1 cellular context compared by ENCODE assay signal in genomic region chr6:107293421-107293820, GRCh38.
TF ChIP-seq lines count a peak whose summit lies in the region.

No MANE protein-coding gene starts in this region.

TF ChIP-seq in K562, 482 proteins besides CTCF, POLR2A, EP300 and RAD21 (continued from another document):
- TF ChIP-seq ID3 (CRISPR knock-in tag; IDR thresholded peaks at IDR 0.05) = no peak
- no peak for TF ChIP-seq ID3 (tag; IDR thresholded peaks at IDR 0.05)
- TF ChIP-seq SMARCA4 (IDR thresholded peaks at IDR 0.05) = no peak
- TF ChIP-seq KLF6 (CRISPR knock-in tag; IDR thresholded peaks at IDR 0.05; ENCODE audit: borderline replicate concordance) = no peak
- TF ChIP-seq DIDO1 (tag; IDR thresholded peaks at IDR 0.05; ENCODE audit: low read depth) = no peak
- TF ChIP-seq PHTF2 (CRISPR knock-in tag; IDR thresholded peaks at IDR 0.05) = no peak
- TF ChIP-seq PURB (CRISPR knock-in tag; IDR thresholded peaks at IDR 0.05; ENCODE audit: low read depth) = no peak
- no peak for TF ChIP-seq SMARCA5 (IDR thresholded peaks at IDR 0.05)
TF ChIP-seq in K562: peak in this region for 0.
